21 cellular contexts compared by ENCODE assay signal in genomic region chr5:178793696-178794095, GRCh38.
"Had no signal": no experiment of that assay in that cellular context is flagged by ENCODE, and none has a peak within 500 bp of the region (broad histone marks: within the 10 kb centered on the region; RNA-seq: fewer than 3 reads in every experiment).

No MANE protein-coding gene starts in this region.

- DNase-seq: effector CD8-positive, alpha-beta T cell; foreskin fibroblast; gastrocnemius medialis; lower lobe of right lung; natural killer cell; stimulated activated CD4-positive, alpha-beta T cell treated with anti-CD3 and anti-CD28 coated beads, Interleukin-4, amount 100 ng/mL, for 24 hours; stimulated activated naive CD4-positive, alpha-beta T cell treated with Interleukin-2 at 50 U/mL for 16 hours had no signal

- H3K4me3 Mint-ChIP-seq: dendritic cell treated with granulocyte-macrophage colony-stimulating factor and Interleukin-4, amounts not matched to agents 40 ng/mL and 50 ng/mL, for 4 days; endodermal cell; natural killer cell; stimulated activated effector memory CD8-positive, alpha-beta T cell treated with anti-CD3 and anti-CD28 coated beads, Interleukin-12 subunit alpha, Interleukin-12 subunit beta, amount 100 ng/mL, for 72 hours; type B pancreatic cell had no signal

- H3K36me3 Mint-ChIP-seq: natural killer cell; stimulated activated effector memory CD8-positive, alpha-beta T cell treated with anti-CD3 and anti-CD28 coated beads, Interleukin-12 subunit alpha, Interleukin-12 subunit beta, amount 100 ng/mL, for 72 hours had no signal

- H3K4me1 ChIP-seq: colonic mucosa, gastrocnemius medialis, lower lobe of right lung, parathyroid adenoma, prostate gland, right atrium auricular region, stomach, thyroid gland had no signal

- H3K27ac ChIP-seq: colonic mucosa, epithelial cell of prostate, gastrocnemius medialis, lower lobe of right lung, parathyroid adenoma, prostate gland, right atrium auricular region, stomach, thyroid gland had no signal

- H3K9me3 ChIP-seq: colonic mucosa, gastrocnemius medialis, lower lobe of right lung, prostate gland, right atrium auricular region, stomach, thyroid gland had no signal

- H3K9ac ChIP-seq: parathyroid adenoma had no signal

- H3K27ac Mint-ChIP-seq: dendritic cell treated with granulocyte-macrophage colony-stimulating factor and Interleukin-4, amounts not matched to agents 40 ng/mL and 50 ng/mL, for 4 days; endodermal cell; natural killer cell; stimulated activated effector memory CD8-positive, alpha-beta T cell treated with anti-CD3 and anti-CD28 coated beads, Interleukin-12 subunit alpha, Interleukin-12 subunit beta, amount 100 ng/mL, for 72 hours; type B pancreatic cell had no signal

- H3K27me3 ChIP-seq: colonic mucosa, gastrocnemius medialis, right atrium auricular region, thyroid gland had no signal

- H3K36me3 ChIP-seq: colonic mucosa, gastrocnemius medialis, lower lobe of right lung, prostate gland, right atrium auricular region, stomach, thyroid gland had no signal

- H3K4me3 ChIP-seq: colonic mucosa, gastrocnemius medialis, lower lobe of right lung, prostate gland, right atrium auricular region, stomach, thyroid gland had no signal

- H3K4me1 Mint-ChIP-seq: endodermal cell, natural killer cell had no signal

- H2AFZ ChIP-seq: parathyroid adenoma had no signal

- ATAC-seq: esophagus mucosa; gastrocnemius medialis; left ventricle myocardium superior; natural killer cell; sciatic nerve; stimulated activated effector memory CD8-positive, alpha-beta T cell treated with anti-CD3 and anti-CD28 coated beads, Interleukin-12 subunit alpha, Interleukin-12 subunit beta, amount 100 ng/mL, for 72 hours had no signal

- H3K9me3 Mint-ChIP-seq: dendritic cell treated with granulocyte-macrophage colony-stimulating factor and Interleukin-4, amounts not matched to agents 40 ng/mL and 50 ng/mL, for 4 days; natural killer cell; stimulated activated effector memory CD8-positive, alpha-beta T cell treated with anti-CD3 and anti-CD28 coated beads, Interleukin-12 subunit alpha, Interleukin-12 subunit beta, amount 100 ng/mL, for 72 hours; type B pancreatic cell had no signal
